Comparison of ENCODE assay signal across 11 cellular contexts in genomic region chr5:147483197-147483790, GRCh38. TPM values are rescaled to one million over a fixed set of nuclear protein-coding genes. Genes with fewer than 3 reads are reported as not detected.
DNase-seq lines count a peak whose midpoint lies in the region; ATAC-seq and TF ChIP-seq lines count a peak whose summit lies in the region.
"Had no signal": no experiment of that assay in that cellular context is flagged by ENCODE, and none has a peak within 500 bp of the region (broad histone marks: within the 10 kb centered on the region; RNA-seq: fewer than 3 reads in every experiment).

No MANE protein-coding gene starts in this region.

- DNase-seq in NCI-H2196 (lab: John Stamatoyannopoulos, UW; ENCODE audit: unreplicated experiment) (peak; percentile 83), fibroblast of lung (ENCODE audit: low read depth in 2 of 2) (peak in 1 of 2 donors; percentile 70), stomach (no peak), Ammon's horn (ENCODE audit: low spot score) (no peak), NCI-H526 treated with DMSO at 0.1 percent for 48 hours (lab: John Stamatoyannopoulos, UW) (no peak)
- DNase-seq: activated CD4-positive, alpha-beta T cell treated with anti-CD3 and anti-CD28 coated beads for 4 hours; activated naive CD4-positive, alpha-beta T cell treated with anti-CD3 and anti-CD28 coated beads, Interleukin-2, amount 10 ng/mL, durations not matched to agents 7 days and 5 days; GDM1; stimulated activated CD4-positive, alpha-beta T cell treated with anti-CD3 and anti-CD28 coated beads, Interleukin-12 subunit alpha, Interleukin-12 subunit beta, amount 100 ng/mL, for 4 hours had no signal

- H2AFZ ChIP-seq in fibroblast of lung (ENCODE audit: low read length): no peak overlapping the region

- peaks cover 25% of the 10 kb centered on the region for H3K79me2 ChIP-seq in fibroblast of lung (ENCODE audit: control insufficient read depth, insufficient read depth, low read length)

- H3K9me3 ChIP-seq in HUES64 (ENCODE audit: insufficient read depth, low read depth, low read length): no peaks in the 10 kb centered on the region
- no peaks in the 10 kb centered on the region for H3K9me3 ChIP-seq in fibroblast of lung (ENCODE audit: control insufficient read depth, insufficient read depth, low read depth, low read length)
- no peaks in the 10 kb centered on the region for H3K9me3 ChIP-seq in stomach

- WGBS in HUES64: 90% methylated on average over 5 of the region's 5 CpGs
- 35 to 54% (median 49%) methylated on average over 5 of the region's 5 CpGs for WGBS in stomach, 5 donors

- H3K36me3 ChIP-seq in HUES64 (ENCODE audit: insufficient read depth, low read length) (no peaks in the 10 kb centered on the region), fibroblast of lung (ENCODE audit: control insufficient read depth, insufficient read depth, low read length) (no peaks in the 10 kb centered on the region), stomach (no peaks in the 10 kb centered on the region)

- H4K20me1 ChIP-seq in fibroblast of lung (ENCODE audit: control insufficient read depth, extremely low read depth, insufficient read depth, low read length): no peaks in the 10 kb centered on the region

- H3K4me2 ChIP-seq in fibroblast of lung (ENCODE audit: extremely low read depth, insufficient read depth, low read length): no peak overlapping the region

- no peak for TF ChIP-seq EP300 in stomach (IDR thresholded peaks at IDR 0.05)

- H3K4me3 ChIP-seq in HUES64 (ENCODE audit: low read length) (no peak overlapping the region), fibroblast of lung (replicated peaks in 1 of 4; ENCODE audit: control extremely low read depth in 1 of 4, insufficient read depth in 1 of 4, low read depth in 3 of 4, low read length in 4 of 4) (no peak overlapping the region), stomach (no peak overlapping the region)

- TF ChIP-seq CTCF in fibroblast of lung (conservative IDR thresholded peaks at IDR 0.05 in 1 of 2, IDR thresholded peaks at IDR 0.05 in 1 of 2; ENCODE audit: low read depth in 1 of 2, low read length in 2 of 2) (no peak), stomach (IDR thresholded peaks at IDR 0.05) (no peak)

- H3K27me3 ChIP-seq in HUES64 (ENCODE audit: insufficient read depth, low read length) (no peaks in the 10 kb centered on the region), fibroblast of lung (ENCODE audit: control insufficient read depth, insufficient read depth, low read length) (no peaks in the 10 kb centered on the region), stomach (no peaks in the 10 kb centered on the region)

- TF ChIP-seq POLR2A in stomach (IDR thresholded peaks at IDR 0.05): no peak

- intact Hi-C loops in stomach (cut with DNase I; ENCODE audit: low total_unique reads): no loop called here

- H3K4me1 ChIP-seq in HUES64 (ENCODE audit: insufficient read depth, low read length): peaks cover 72% of the 10 kb centered on the region
- H3K4me1 ChIP-seq in fibroblast of lung (ENCODE audit: control insufficient read depth, extremely low read depth, insufficient read depth, low read length): peaks cover 17% of the 10 kb centered on the region
- H3K4me1 ChIP-seq in stomach: peaks cover 3 to 34% (median 16%) of the 10 kb centered on the region in 4 donors

- H3K27ac ChIP-seq in HUES64 (ENCODE audit: low read depth, low read length): 0 out of 2 replicates have a peak overlapping the region, but pooled peaks have one; percentile 21
- peak overlapping the region; percentile 91 for H3K27ac ChIP-seq in fibroblast of lung (ENCODE audit: insufficient read depth, low read length)
- H3K27ac ChIP-seq in stomach: peak overlapping the region in 4 of 5 donors; percentile 42 to 76 (median 72)

- no peak for ATAC-seq in HG02571 (IDR thresholded peaks at IDR 0.05; ENCODE audit: unreplicated experiment)

- H3K9ac ChIP-seq in HUES64 (ENCODE audit: low read depth, low read length) (no peak overlapping the region), fibroblast of lung (ENCODE audit: insufficient read depth, low read length) (no peak overlapping the region)

RNA-seq across cellular contexts. Expression of gene DPYSL3, which starts 26.6 kb away (rescaled TPM):
- 234 TPM for polyA plus RNA-seq in HUES64 (2013, experiment 1 of 2)
- polyA plus RNA-seq in HUES64 (2013, experiment 2 of 2): 219 TPM
- 135 and 206 TPM in 2 replicates for total RNA-seq in fibroblast of lung
- 52.4 and 158 TPM in 2 replicates for polyA plus RNA-seq in fibroblast of lung
- 44.8 and 140 TPM in 2 replicates for polyA plus RNA-seq in fibroblast of lung (2012)
- polyA minus RNA-seq in fibroblast of lung (ENCODE audit: low replicate concordance): 202 and 569 TPM in 2 replicates
- 100 to 1,000 TPM in 1 of 5 donors, 10 to 100 TPM in 4; 23.5 to 144 (median 67.0) TPM for total RNA-seq in stomach
- polyA plus RNA-seq in stomach: 10 to 100 TPM; 15.0 to 26.3 (median 24.3) TPM

Comparison
In these comparisons a context has a peak if more than half of its experiments do, and no peak if none do; other contexts are left out.
1. H3K27ac ChIP-seq: peak in every context shown above with its lines; median percentile 91 in fibroblast of lung; 72 in stomach; 21 in HUES64.